In genomic region chr2:55010149-55010591, GRCh38 we compare ENCODE assay signal across 8 cellular contexts. TPM values are rescaled to one million over a fixed set of nuclear protein-coding genes. Genes with fewer than 3 reads are reported as not detected.
DNase-seq lines count a peak whose midpoint lies in the region; ATAC-seq lines count a peak whose summit lies in the region.

No MANE protein-coding gene starts in this region.

- DNase-seq in CD1c-positive myeloid dendritic cell (ENCODE audit: extremely low spot score) (peak; percentile 75), SK-MEL-5 (ENCODE audit: low read depth, low spot score) (peak; percentile 93), astrocyte of the hippocampus (ENCODE audit: low read depth, low spot score) (peak; percentile 42), islet precursor cell (peak; percentile 62), NCI-H2107 treated with DMSO at 0.1 percent for 48 hours (lab: John Stamatoyannopoulos, UW; ENCODE audit: unreplicated experiment) (no peak)
- peak; percentile 13 for DNase-seq in stimulated activated CD4-positive, alpha-beta T cell treated with anti-CD3 and anti-CD28 coated beads, Interleukin-1b, Interleukin-23, amount 100 ng/mL, for 48 hours

- in situ Hi-C loops in SK-MEL-5 (cut with HindIII; ENCODE audit: low pct_unique_long_range_greater_than_20kb, low sequenced_read_pairs) = no loop called here

- ATAC-seq in GM19324 (IDR thresholded peaks at IDR 0.05; ENCODE audit: low FRiP score, unreplicated experiment) (peak; percentile 96), HG03342 (IDR thresholded peaks at IDR 0.05; ENCODE audit: unreplicated experiment) (peak; percentile 94)

RNA-seq across cellular contexts. Expression of gene RTN4, which starts 40.1 kb away (rescaled TPM):
- total RNA-seq in SK-MEL-5 (2014; rRNA removed; shearing (Covaris generic)) = 117 and 120 TPM in 2 replicates
- polyA plus RNA-seq in SK-MEL-5 (2015; cell fraction: cytosol; rRNA removed) = 274 and 292 TPM in 2 replicates
- 85.9 and 130 TPM in 2 replicates for polyA plus RNA-seq in SK-MEL-5 (2015; cell fraction: nucleus; rRNA removed)
